In the genomic region with DNA sequence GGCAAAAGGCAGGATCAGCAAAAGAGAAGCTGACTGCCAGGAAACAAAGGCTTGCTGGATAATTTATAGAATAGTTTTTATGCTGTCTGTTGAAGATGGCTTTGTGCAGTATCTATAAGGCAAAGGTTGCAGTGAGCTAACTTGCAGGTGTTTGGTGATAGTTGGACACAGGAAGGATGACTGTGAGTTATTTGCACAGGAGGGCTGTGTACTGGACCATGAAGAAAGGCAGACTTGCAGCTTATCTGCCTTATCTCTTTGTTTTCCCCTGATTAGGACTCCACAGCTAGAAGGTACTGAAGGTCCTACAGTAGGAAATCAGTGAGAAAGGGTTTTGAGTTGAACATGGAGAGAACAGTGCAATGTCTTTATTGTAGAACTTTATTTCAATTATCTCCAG, we compare ENCODE assay signal across 1 cellular context.
TF ChIP-seq lines count a peak whose summit lies in the region.

No MANE protein-coding gene starts in this region.

TF ChIP-seq in IMR-90, 13 proteins besides CTCF, POLR2A, EP300 and RAD21:
- no peak for TF ChIP-seq SMC3 (IDR thresholded peaks at IDR 0.05; ENCODE audit: low read depth, low read length)
- no peak for TF ChIP-seq RCOR1 (IDR thresholded peaks at IDR 0.05; ENCODE audit: insufficient replicate concordance, low read length)
- no peak for TF ChIP-seq RFX5 (IDR thresholded peaks at IDR 0.05; ENCODE audit: low read depth, low read length)
- no peak for TF ChIP-seq NFE2L2 (IDR thresholded peaks at IDR 0.05; ENCODE audit: low read depth, low read length)
- TF ChIP-seq CHD1 (IDR thresholded peaks at IDR 0.05; ENCODE audit: low read depth, low read length), result no peak
- no peak for TF ChIP-seq MAFK (IDR thresholded peaks at IDR 0.05; ENCODE audit: low read depth, low read length)
- no peak for TF ChIP-seq ELK1 (IDR thresholded peaks at IDR 0.05; ENCODE audit: borderline replicate concordance, low read depth, low read length)
- TF ChIP-seq MXI1 (IDR thresholded peaks at IDR 0.05; ENCODE audit: borderline replicate concordance, low read depth, low read length), result no peak
- no peak for TF ChIP-seq FOS (IDR thresholded peaks at IDR 0.05; ENCODE audit: low read depth, low read length)
- no peak for TF ChIP-seq MAZ (IDR thresholded peaks at IDR 0.05; ENCODE audit: borderline replicate concordance, low read depth, low read length)
TF ChIP-seq in IMR-90: peak in this region for 0.
